ENCODE assay signal across 27 cellular contexts in the genomic region with DNA sequence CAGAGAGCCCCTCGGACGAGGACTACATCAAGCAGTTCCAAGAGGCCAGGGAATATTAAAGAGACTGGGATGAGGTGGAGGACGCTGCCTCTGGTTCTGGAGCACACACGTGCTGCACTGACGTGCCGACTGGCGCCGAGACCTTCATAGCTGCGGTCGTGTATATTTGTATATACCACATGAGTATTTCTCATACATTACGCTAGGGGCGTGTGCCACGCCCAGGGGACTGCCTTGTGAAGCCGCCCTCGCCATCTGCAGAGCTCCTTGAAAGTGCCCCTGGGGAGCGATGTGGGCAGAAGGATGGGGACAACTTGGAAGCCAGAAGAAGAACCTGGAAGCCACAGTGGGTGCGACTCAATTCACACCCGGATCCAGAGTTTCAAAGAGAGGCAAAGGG.
DNase-seq lines count a peak whose midpoint lies in the region; ATAC-seq, FAIRE-seq and TF ChIP-seq lines count a peak whose summit lies in the region.
"Had no signal": no experiment of that assay in that cellular context is flagged by ENCODE, and none has a peak within 500 bp of the region (broad histone marks: within the 10 kb centered on the region; RNA-seq: fewer than 3 reads in every experiment).

No MANE protein-coding gene starts in this region.

- H3K27me3 ChIP-seq in BE2C, result peaks cover 20% of the 10 kb centered on the region
- no peaks in the 10 kb centered on the region; the same call in 1 of the 2 replicates for H3K27me3 ChIP-seq in SK-N-SH (ENCODE audit: insufficient read depth)

- H3K9me3 Mint-ChIP-seq in osteocyte (ENCODE audit: unreplicated experiment), result no peaks in the 10 kb centered on the region
- H3K9me3 Mint-ChIP-seq: T-helper 1 cell treated with Interleukin-12 subunit alpha and Interleukin-12 subunit beta and Interleukin-4 antibody, amounts not matched to agents 30 μg/mL and 1 μg/mL, for 36 hours had no signal

- H3K36me3 ChIP-seq in BE2C (no peaks in the 10 kb centered on the region), SK-N-SH (replicated peaks in 1 of 2; ENCODE audit: control insufficient read depth in 1 of 2, insufficient read depth in 2 of 2, low read length in 1 of 2) (no peaks in the 10 kb centered on the region)

- H3K27ac ChIP-seq in C4-2B, result no peak overlapping the region
- no peak overlapping the region for H3K27ac ChIP-seq in SK-N-SH (ENCODE audit: low read depth in 2 of 2, low read length in 1 of 2)
- H3K27ac ChIP-seq: PC-9, RWPE1 had no signal

- no peak for TF ChIP-seq POLR2A in NB4 (IDR thresholded peaks at IDR 0.05; ENCODE audit: extremely low read depth, insufficient read length)

- DNase-seq in BE2C (no peak), NB4 (ENCODE audit: low read depth) (peak; percentile 60), SK-N-SH (no peak), urothelium cell line (ENCODE audit: low spot score) (no peak), osteocyte (ENCODE audit: extremely low spot score, unreplicated experiment) (no peak), MV-4-11 (lab: John Stamatoyannopoulos, UW) (no peak)
- DNase-seq: DMS53; KG1; NCI-H1092 treated with DMSO at 0.1 percent for 48 hours; NCI-H1436; NCI-H187; NCI-H2081 treated with DMSO at 0.1 percent for 48 hours; NCI-H526; NCI-H82; NK-92 treated with Interleukin-12 subunit alpha and Interleukin-12 subunit beta, amount 100 ng/mL, for 24 hours; PC-9; SHP77; T-helper 9 cell had no signal

- ATAC-seq in GM19395 (IDR thresholded peaks at IDR 0.05; ENCODE audit: unreplicated experiment), result no peak
- ATAC-seq: HCT116, HepG2 had no signal

- WGBS in SK-N-SH (ENCODE audit: low lambda C conversion rate), result 26% methylated on average over 18 of the region's 18 CpGs

- H2AFZ ChIP-seq in SK-N-SH (ENCODE audit: low read depth), result 0 out of 2 replicates have a peak overlapping the region, but pooled peaks have one; percentile 59
- H2AFZ ChIP-seq: PC-9 had no signal

- H3F3A ChIP-seq in SK-N-SH (replicated peaks; ENCODE audit: insufficient read depth), result no peaks in the 10 kb centered on the region

- H3K4me1 ChIP-seq in BE2C, result no peaks in the 10 kb centered on the region
- no peaks in the 10 kb centered on the region; a peak in 1 of 4 replicates for H3K4me1 ChIP-seq in SK-N-SH (ENCODE audit: control insufficient read depth in 1 of 2, insufficient read depth in 2 of 2, low read depth in 1 of 2, low read length in 1 of 2)

- 0 out of 2 replicates have a peak, but pooled peaks have one; percentile 6 for TF ChIP-seq CTCF in BE2C (IDR thresholded peaks at IDR 0.05; ENCODE audit: low read depth, low read length)
- TF ChIP-seq CTCF in C4-2B (conservative IDR thresholded peaks at IDR 0.05), result peak; percentile 33; the same call in 1 of the 2 replicates
- peak; percentile 34 for TF ChIP-seq CTCF in NB4 (IDR thresholded peaks at IDR 0.05; ENCODE audit: low read depth, low read length)
- peak; percentile 29 for TF ChIP-seq CTCF in SK-N-SH (IDR thresholded peaks at IDR 0.05)
- no peak for TF ChIP-seq CTCF in osteocyte (IDR thresholded peaks at IDR 0.05)

- no peaks in the 10 kb centered on the region for H3K4me1 Mint-ChIP-seq in osteocyte (ENCODE audit: unreplicated experiment)
- H3K4me1 Mint-ChIP-seq: CD14-positive monocyte had no signal

- H3K4me3 ChIP-seq in BE2C (ENCODE audit: low read depth, low read length), result no peak overlapping the region
- H3K4me3 ChIP-seq in NB4 (ENCODE audit: low read depth, low read length), result no peak overlapping the region
- H3K4me3 ChIP-seq in SK-N-SH (ENCODE audit: low read depth in 2 of 2, low read length in 1 of 2), result 0 out of 4 replicates have a peak overlapping the region, but pooled peaks of 1 of the 2 experiments have one; percentile 32
- H3K4me3 ChIP-seq: PC-9 had no signal

- TF ChIP-seq RAD21 in SK-N-SH (IDR thresholded peaks at IDR 0.05; ENCODE audit: low read length), result no peak

- H3K79me2 ChIP-seq in SK-N-SH (ENCODE audit: insufficient read depth), result no peaks in the 10 kb centered on the region

- FAIRE-seq in urothelium cell line (lab: Jason Lieb, UNC), result no peak
- FAIRE-seq: A204.1, H1, HepG2 had no signal

- H3K9ac ChIP-seq in SK-N-SH, result no peak overlapping the region

- H3K4me2 ChIP-seq in SK-N-SH, result peak overlapping the region; percentile 47; the same call in 1 of the 2 replicates
- H3K4me2 ChIP-seq: PC-9 had no signal

- H3K4me3 Mint-ChIP-seq in osteocyte (ENCODE audit: unreplicated experiment), result no peak overlapping the region
- H3K4me3 Mint-ChIP-seq: CD14-positive monocyte; T-helper 1 cell treated with Interleukin-12 subunit alpha and Interleukin-12 subunit beta and Interleukin-4 antibody, amounts not matched to agents 30 μg/mL and 1 μg/mL, for 36 hours had no signal

- H3K9me3 ChIP-seq in BE2C (no peaks in the 10 kb centered on the region), SK-N-SH (no peaks in the 10 kb centered on the region)

- H3K36me3 Mint-ChIP-seq in osteocyte (ENCODE audit: unreplicated experiment), result no peaks in the 10 kb centered on the region
- H3K36me3 Mint-ChIP-seq: CD14-positive monocyte had no signal

- POLR2A ChIA-PET in SK-N-SH (lab: Yijun Ruan, JAX), result no interaction called here

- H3K27ac Mint-ChIP-seq in osteocyte (ENCODE audit: unreplicated experiment), result no peak overlapping the region
- H3K27ac Mint-ChIP-seq: CD14-positive monocyte; T-helper 1 cell treated with Interleukin-12 subunit alpha and Interleukin-12 subunit beta and Interleukin-4 antibody, amounts not matched to agents 30 μg/mL and 1 μg/mL, for 36 hours had no signal

- H3K9me2 ChIP-seq in SK-N-SH, result no peaks in the 10 kb centered on the region

- H4K20me1 ChIP-seq in SK-N-SH (ENCODE audit: insufficient read depth), result no peaks in the 10 kb centered on the region

- CTCF ChIA-PET in SK-N-SH (lab: Yijun Ruan, JAX), result interaction anchor here (1.2 to 1.5 kb wide), 3 partner anchors 13 to 247 kb away, joined by 3 to 5 read pairs (median 5); no protein-coding TSS in a partner anchor

- no peaks in the 10 kb centered on the region for H3K27me3 Mint-ChIP-seq in osteocyte (ENCODE audit: unreplicated experiment)

- no peak for TF ChIP-seq EP300 in SK-N-SH (IDR thresholded peaks at IDR 0.05; ENCODE audit: borderline replicate concordance in 1 of 2, low read depth in 1 of 2, low read length in 1 of 2)

TF ChIP-seq in SK-N-SH, 30 proteins besides CTCF, POLR2A, EP300 and RAD21 (continues in another document):
- TF ChIP-seq FOXM1 (IDR thresholded peaks at IDR 0.05; ENCODE audit: low read depth) (no peak), SIN3A (IDR thresholded peaks at IDR 0.05; ENCODE audit: borderline replicate concordance, low read depth, low read length) (no peak), TCF12 (IDR thresholded peaks at IDR 0.05) (no peak), ELF1 (IDR thresholded peaks at IDR 0.05) (no peak), SMC3 (IDR thresholded peaks at IDR 0.05; ENCODE audit: low read depth, low read length) (no peak), RFX5 (IDR thresholded peaks at IDR 0.05; ENCODE audit: low read length) (no peak), FOXJ3 (CRISPR knock-in tag; IDR thresholded peaks at IDR 0.05) (no peak), RXRA (IDR thresholded peaks at IDR 0.05; ENCODE audit: borderline replicate concordance, low read depth) (no peak), GABPA (IDR thresholded peaks at IDR 0.05; ENCODE audit: low read depth) (no peak), TEAD4 (IDR thresholded peaks at IDR 0.05; ENCODE audit: borderline replicate concordance, insufficient read depth) (no peak), EZH2phosphoT487 (IDR thresholded peaks at IDR 0.05; ENCODE audit: borderline replicate concordance, low read depth) (no peak), MEF2A (IDR thresholded peaks at IDR 0.05; ENCODE audit: borderline replicate concordance, low read depth) (no peak)
- TF ChIP-seq, protein P1, sequence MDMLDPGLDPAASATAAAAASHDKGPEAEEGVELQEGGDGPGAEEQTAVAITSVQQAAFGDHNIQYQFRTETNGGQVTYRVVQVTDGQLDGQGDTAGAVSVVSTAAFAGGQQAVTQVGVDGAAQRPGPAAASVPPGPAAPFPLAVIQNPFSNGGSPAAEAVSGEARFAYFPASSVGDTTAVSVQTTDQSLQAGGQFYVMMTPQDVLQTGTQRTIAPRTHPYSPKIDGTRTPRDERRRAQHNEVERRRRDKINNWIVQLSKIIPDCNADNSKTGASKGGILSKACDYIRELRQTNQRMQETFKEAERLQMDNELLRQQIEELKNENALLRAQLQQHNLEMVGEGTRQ (IDR thresholded peaks at IDR 0.05; ENCODE audit: borderline replicate concordance, low read depth, low read length), result no peak
- TF ChIP-seq, protein P2, sequence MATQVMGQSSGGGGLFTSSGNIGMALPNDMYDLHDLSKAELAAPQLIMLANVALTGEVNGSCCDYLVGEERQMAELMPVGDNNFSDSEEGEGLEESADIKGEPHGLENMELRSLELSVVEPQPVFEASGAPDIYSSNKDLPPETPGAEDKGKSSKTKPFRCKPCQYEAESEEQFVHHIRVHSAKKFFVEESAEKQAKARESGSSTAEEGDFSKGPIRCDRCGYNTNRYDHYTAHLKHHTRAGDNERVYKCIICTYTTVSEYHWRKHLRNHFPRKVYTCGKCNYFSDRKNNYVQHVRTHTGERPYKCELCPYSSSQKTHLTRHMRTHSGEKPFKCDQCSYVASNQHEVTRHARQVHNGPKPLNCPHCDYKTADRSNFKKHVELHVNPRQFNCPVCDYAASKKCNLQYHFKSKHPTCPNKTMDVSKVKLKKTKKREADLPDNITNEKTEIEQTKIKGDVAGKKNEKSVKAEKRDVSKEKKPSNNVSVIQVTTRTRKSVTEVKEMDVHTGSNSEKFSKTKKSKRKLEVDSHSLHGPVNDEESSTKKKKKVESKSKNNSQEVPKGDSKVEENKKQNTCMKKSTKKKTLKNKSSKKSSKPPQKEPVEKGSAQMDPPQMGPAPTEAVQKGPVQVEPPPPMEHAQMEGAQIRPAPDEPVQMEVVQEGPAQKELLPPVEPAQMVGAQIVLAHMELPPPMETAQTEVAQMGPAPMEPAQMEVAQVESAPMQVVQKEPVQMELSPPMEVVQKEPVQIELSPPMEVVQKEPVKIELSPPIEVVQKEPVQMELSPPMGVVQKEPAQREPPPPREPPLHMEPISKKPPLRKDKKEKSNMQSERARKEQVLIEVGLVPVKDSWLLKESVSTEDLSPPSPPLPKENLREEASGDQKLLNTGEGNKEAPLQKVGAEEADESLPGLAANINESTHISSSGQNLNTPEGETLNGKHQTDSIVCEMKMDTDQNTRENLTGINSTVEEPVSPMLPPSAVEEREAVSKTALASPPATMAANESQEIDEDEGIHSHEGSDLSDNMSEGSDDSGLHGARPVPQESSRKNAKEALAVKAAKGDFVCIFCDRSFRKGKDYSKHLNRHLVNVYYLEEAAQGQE (IDR thresholded peaks at IDR 0.05; ENCODE audit: low read depth, low read length), result no peak
